ENCODE assay signal across 15 cellular contexts in genomic region chr1:102879439-102879993, GRCh38.
A peak's percentile ranks its signal among the peaks of the same experiment; 100 is the strongest.
DNase-seq lines count a peak whose midpoint lies in the region; ATAC-seq and TF ChIP-seq lines count a peak whose summit lies in the region.
"Had no signal": no experiment of that assay in that cellular context is flagged by ENCODE, and none has a peak within 500 bp of the region (broad histone marks: within the 10 kb centered on the region; RNA-seq: fewer than 3 reads in every experiment).

No MANE protein-coding gene starts in this region.

- in situ Hi-C loops in brain microvascular endothelial cell (cut with HindIII; ENCODE audit: low pct_ligation_motif_present, low sequenced_read_pairs): no loop called here

- no peak for TF ChIP-seq CTCF in AG10803 (conservative IDR thresholded peaks at IDR 0.05; ENCODE audit: low read length)
- TF ChIP-seq CTCF in brain microvascular endothelial cell (IDR thresholded peaks at IDR 0.05; ENCODE audit: low read depth, low read length, missing control alignments): no peak
- TF ChIP-seq CTCF in body of pancreas (IDR thresholded peaks at IDR 0.05): no peak

- no peaks in the 10 kb centered on the region for H3K4me1 ChIP-seq in body of pancreas

- no peak for ATAC-seq in body of pancreas
- no peak for ATAC-seq in HG03457 (IDR thresholded peaks at IDR 0.05; ENCODE audit: unreplicated experiment)

- 61 to 65% methylated on average over 6 of the region's 6 CpGs for WGBS in body of pancreas, 2 donors

- no peak for TF ChIP-seq POLR2A in body of pancreas (IDR thresholded peaks at IDR 0.05)

- H3K27ac ChIP-seq in brain microvascular endothelial cell (peak overlapping the region; percentile 68), body of pancreas (no peak overlapping the region)
- H3K27ac ChIP-seq: BLaER1 treated with 17β-estradiol and CSF1 and Interleukin-3, amounts not matched to agents 10 nM and 100 nM had no signal

- no peaks in the 10 kb centered on the region for H3K9me3 ChIP-seq in body of pancreas
- H3K9me3 ChIP-seq: BLaER1 treated with 17β-estradiol and CSF1 and Interleukin-3, amounts not matched to agents 10 nM and 100 nM had no signal

- no peak overlapping the region for H3K4me3 ChIP-seq in AG10803 (ENCODE audit: low read length)
- H3K4me3 ChIP-seq in brain microvascular endothelial cell (ENCODE audit: low read depth, low read length): no peak overlapping the region
- H3K4me3 ChIP-seq in body of pancreas: no peak overlapping the region
- H3K4me3 ChIP-seq: BLaER1 treated with 17β-estradiol and CSF1 and Interleukin-3, amounts not matched to agents 10 nM and 100 nM had no signal

- no peaks in the 10 kb centered on the region for H3K27me3 ChIP-seq in brain microvascular endothelial cell (replicated peaks)
- no peaks in the 10 kb centered on the region for H3K27me3 ChIP-seq in body of pancreas
- H3K27me3 ChIP-seq: BLaER1 treated with 17β-estradiol and CSF1 and Interleukin-3, amounts not matched to agents 10 nM and 100 nM had no signal

- H3K36me3 ChIP-seq in brain microvascular endothelial cell (replicated peaks): no peaks in the 10 kb centered on the region
- H3K36me3 ChIP-seq in body of pancreas (replicated peaks in 1 of 2; ENCODE audit: insufficient read depth in 1 of 2, low read depth in 2 of 2): no peaks in the 10 kb centered on the region
- H3K36me3 ChIP-seq: BLaER1 treated with 17β-estradiol and CSF1 and Interleukin-3, amounts not matched to agents 10 nM and 100 nM had no signal

- intact Hi-C loops in body of pancreas (cut with DNase I): no loop called here

- peak; percentile 83 for DNase-seq in AG10803 (ENCODE audit: low read depth)
- DNase-seq in LHCN-M2 (ENCODE audit: low read depth): peak; percentile 91
- DNase-seq in brain microvascular endothelial cell: peak; percentile 93
- DNase-seq in kidney tubule cell (ENCODE audit: low spot score): peak; percentile 90
- no peak for DNase-seq in body of pancreas
- no peak for DNase-seq in activated T-cell treated with anti-CD3 and anti-CD28 coated beads, Interleukin-2, amount 50 U/mL, for 48 hours
- DNase-seq in NCI-H1436 (lab: John Stamatoyannopoulos, UW): no peak
- DNase-seq: activated CD8-positive, alpha-beta memory T cell treated with anti-CD3 and anti-CD28 coated beads, Interleukin-2, amount 50 U/mL, for 48 hours; amygdala; GF-D8; kidney; NCI-H2029; stimulated activated CD4-positive, alpha-beta T cell treated with anti-CD3 and anti-CD28 coated beads, Interleukin-15, amount 100 ng/mL, for 24 hours had no signal

Comparison
In these comparisons a context has a peak if more than half of its experiments do, and no peak if none do; other contexts are left out.
1. DNase-seq: peak in AG10803 (single experiment), LHCN-M2 (single experiment), brain microvascular endothelial cell (single experiment) and kidney tubule cell (single experiment); none in body of pancreas (0 of 4), activated T-cell treated with anti-CD3 and anti-CD28 coated beads, Interleukin-2, amount 50 U/mL, for 48 hours (0 of 2) and NCI-H1436 (single experiment).